Comparison of ENCODE assay signal across 23 cellular contexts in genomic region chr1:19739628-19740027, GRCh38.
"Had no signal": no experiment of that assay in that cellular context is flagged by ENCODE, and none has a peak within 500 bp of the region (broad histone marks: within the 10 kb centered on the region; RNA-seq: fewer than 3 reads in every experiment).

No MANE protein-coding gene starts in this region.

- H3K4me1 ChIP-seq: esophagus squamous epithelium had no signal

- H3K27ac ChIP-seq: esophagus squamous epithelium, gastroesophageal sphincter, heart left ventricle, parathyroid adenoma, tibial nerve had no signal

- H3K27me3 ChIP-seq: esophagus squamous epithelium, gastroesophageal sphincter, heart left ventricle, tibial nerve had no signal

- DNase-seq: activated CD4-positive, alpha-beta T cell treated with anti-CD3 and anti-CD28 coated beads, Interleukin-2, amount 50 U/mL, for 4 hours; activated CD8-positive, alpha-beta memory T cell treated with anti-CD3 and anti-CD28 coated beads for 24 hours; activated CD8-positive, alpha-beta memory T cell treated with anti-CD3 and anti-CD28 coated beads, Interleukin-2, amount 50 U/mL, for 4 hours; activated T-cell treated with anti-CD3 and anti-CD28 coated beads, Interleukin-2, amount 50 U/mL, for 24 hours; aorta; central memory CD4-positive, alpha-beta T cell; dermis blood vessel endothelial cell; effector memory CD4-positive, alpha-beta T cell; esophagus squamous epithelium; heart left ventricle; left cardiac atrium; nephron progenitor cell; right cardiac atrium; stimulated activated CD4-positive, alpha-beta T cell treated with anti-CD3 and anti-CD28 coated beads, Interleukin-1b, Interleukin-23, amount 100 ng/mL, for 48 hours; stimulated activated naive CD8-positive, alpha-beta T cell treated with anti-CD3 and anti-CD28 coated beads, Interleukin-15, amount 100 ng/mL, for 72 hours; T1000 had no signal

- ATAC-seq: activated naive CD4-positive, alpha-beta T cell treated with anti-CD3 and anti-CD28 coated beads, Interleukin-2, amount 50 U/mL, for 72 hours; activated T-helper 17 cell treated with anti-CD3 and anti-CD28 coated beads, Interleukin-2, amount 50 U/mL, for 72 hours; gastroesophageal sphincter; heart left ventricle; left cardiac atrium; right cardiac atrium; stimulated activated effector memory CD8-positive, alpha-beta T cell treated with anti-CD3 and anti-CD28 coated beads, Interleukin-12 subunit alpha, Interleukin-12 subunit beta, amount 100 ng/mL, for 72 hours; stimulated activated naive CD8-positive, alpha-beta T cell treated with anti-CD3 and anti-CD28 coated beads, Interleukin-15, amount 100 ng/mL, for 72 hours; WTC11 had no signal
